ENCODE assay signal across 1 cellular context in genomic region chr22:38705235-38706100, GRCh38.
TF ChIP-seq lines count a peak whose summit lies in the region.

Gene GTPBP1 (plus strand): TSS chr22:38705944. CDS start chr22:38705956, 12 bp downstream.

TF ChIP-seq in SK-N-SH, 30 proteins besides CTCF, POLR2A, EP300 and RAD21 (continued from another document):
- TF ChIP-seq ZBTB33 (IDR thresholded peaks at IDR 0.05; ENCODE audit: borderline replicate concordance, low read depth) (no peak), TCF12 (IDR thresholded peaks at IDR 0.05) (no peak), FOXJ3 (CRISPR knock-in tag; IDR thresholded peaks at IDR 0.05) (no peak)
